ENCODE assay signal across 8 cellular contexts in genomic region chr7:32958046-32959025, GRCh38. TPM values are rescaled to one million over a fixed set of nuclear protein-coding genes. Genes with fewer than 3 reads are reported as not detected.
A peak's percentile ranks its signal among the peaks of the same experiment; 100 is the strongest.
DNase-seq lines count a peak whose midpoint lies in the region; ATAC-seq and TF ChIP-seq lines count a peak whose summit lies in the region.

No MANE protein-coding gene starts in this region.

- intact Hi-C loops in esophagus squamous epithelium (cut with DNase I), result no loop called here

- H3K27me3 ChIP-seq in esophagus squamous epithelium, result peaks cover 0 to 8% (median 0%) of the 10 kb centered on the region in 4 donors

- WGBS in esophagus squamous epithelium, 2 donors, result 23 to 26% methylated on average over 14 to 15 of the region's 26 CpGs

- H3K4me1 Mint-ChIP-seq in activated T-cell treated with anti-CD3 and anti-CD28 coated beads, Interleukin-2, amount 50 U/mL, for 4 hours (ENCODE audit: low read depth), result peaks cover 3% of the 10 kb centered on the region
- H3K4me1 Mint-ChIP-seq in naive thymus-derived CD8-positive, alpha-beta T cell, result peaks cover 3 to 7% (median 4%) of the 10 kb centered on the region in 4 donors

- H3K36me3 ChIP-seq in esophagus squamous epithelium, result no peaks in the 10 kb centered on the region

- peak overlapping the region in 1 of 10 donors; percentile 57 for H3K27ac Mint-ChIP-seq in naive thymus-derived CD8-positive, alpha-beta T cell

- peak overlapping the region; percentile 90 to 96 (median 96) for H3K27ac ChIP-seq in esophagus squamous epithelium

- no peaks in the 10 kb centered on the region for H3K36me3 Mint-ChIP-seq in activated T-cell treated with anti-CD3 and anti-CD28 coated beads, Interleukin-2, amount 50 U/mL, for 4 hours (ENCODE audit: insufficient read depth)
- H3K36me3 Mint-ChIP-seq in naive thymus-derived CD8-positive, alpha-beta T cell, result peaks cover 0 to 5% (median 3%) of the 10 kb centered on the region in 3 donors

- H3K4me1 ChIP-seq in esophagus squamous epithelium, result peaks cover 0 to 37% (median 6%) of the 10 kb centered on the region in 3 donors

- ATAC-seq in activated T-cell treated with anti-CD3 and anti-CD28 coated beads, Interleukin-2, amount 50 U/mL, for 4 hours, result peak in 1 of 2 donors; percentile 29
- ATAC-seq in naive thymus-derived CD8-positive, alpha-beta T cell, result no peak
- no peak for ATAC-seq in GM21360 (IDR thresholded peaks at IDR 0.05; ENCODE audit: unreplicated experiment)

- peaks cover 51% of the 10 kb centered on the region for H3K27me3 Mint-ChIP-seq in activated T-cell treated with anti-CD3 and anti-CD28 coated beads, Interleukin-2, amount 50 U/mL, for 4 hours (ENCODE audit: low read depth)
- H3K27me3 Mint-ChIP-seq in naive thymus-derived CD8-positive, alpha-beta T cell, result peaks cover 20 to 48% (median 34%) of the 10 kb centered on the region in 5 donors

- peak overlapping the region; percentile 78 to 99 (median 94) for H3K4me3 ChIP-seq in esophagus squamous epithelium

- TF ChIP-seq POLR2A in esophagus squamous epithelium (IDR thresholded peaks at IDR 0.05), result peak in 1 of 4 donors; percentile 22

- H3K4me3 Mint-ChIP-seq in activated T-cell treated with anti-CD3 and anti-CD28 coated beads, Interleukin-2, amount 50 U/mL, for 4 hours, result peak overlapping the region; percentile 77
- H3K4me3 Mint-ChIP-seq in naive thymus-derived CD8-positive, alpha-beta T cell, result peak overlapping the region; percentile 56 to 87 (median 81)

- H3K9me3 Mint-ChIP-seq in activated T-cell treated with anti-CD3 and anti-CD28 coated beads, Interleukin-2, amount 50 U/mL, for 4 hours, result no peaks in the 10 kb centered on the region
- no peaks in the 10 kb centered on the region for H3K9me3 Mint-ChIP-seq in naive thymus-derived CD8-positive, alpha-beta T cell

- TF ChIP-seq CTCF in esophagus squamous epithelium (IDR thresholded peaks at IDR 0.05), result no peak

- DNase-seq in activated T-cell treated with anti-CD3 and anti-CD28 coated beads, Interleukin-2, amount 50 U/mL, for 4 hours, result no peak
- no peak for DNase-seq in activated T-cell treated with anti-CD3 and anti-CD28 coated beads, Interleukin-2, amount 50 U/mL, for 1 hour
- peak; percentile 79 for DNase-seq in SK-MEL-5 (ENCODE audit: low read depth, low spot score)
- DNase-seq in esophagus squamous epithelium (lab: John Stamatoyannopoulos, UW), result no peak
- no peak for DNase-seq in naive thymus-derived CD8-positive, alpha-beta T cell
- no peak for DNase-seq in central memory CD4-positive, alpha-beta T cell
- DNase-seq in DMS114 treated with DMSO at 0.1 percent for 48 hours (lab: John Stamatoyannopoulos, UW; ENCODE audit: unreplicated experiment), result no peak

- POLR2A ChIA-PET in naive thymus-derived CD8-positive, alpha-beta T cell (lab: Charles Lee), result no interaction called here

- in situ Hi-C loops in SK-MEL-5 (cut with HindIII; ENCODE audit: low pct_unique_long_range_greater_than_20kb, low sequenced_read_pairs), result no loop called here

- no peaks in the 10 kb centered on the region for H3K9me3 ChIP-seq in esophagus squamous epithelium

RNA-seq across cellular contexts. Expression of gene FKBP9, which starts 1.1 kb away (rescaled TPM):
- under 1 TPM; 0.48 to 0.79 (median 0.58) TPM for total RNA-seq in activated T-cell treated with anti-CD3 and anti-CD28 coated beads, Interleukin-2, amount 50 U/mL, for 4 hours
- 178 and 191 TPM in 2 replicates for total RNA-seq in SK-MEL-5 (2014; rRNA removed; shearing (Covaris generic))
- 231 and 250 TPM in 2 replicates for polyA plus RNA-seq in SK-MEL-5 (2015; cell fraction: cytosol; rRNA removed)
- polyA plus RNA-seq in SK-MEL-5 (2015; cell fraction: nucleus; rRNA removed), result 62.7 and 81.5 TPM in 2 replicates
- total RNA-seq in esophagus squamous epithelium, result 10 to 100 TPM; 47.8 to 82.6 (median 75.8) TPM
- total RNA-seq in naive thymus-derived CD8-positive, alpha-beta T cell, result not detected
- under 1 TPM in 1 of 3 donors, not detected in 2; 0.06 TPM for polyA plus RNA-seq in naive thymus-derived CD8-positive, alpha-beta T cell

Comparison
In these comparisons a context has a peak if more than half of its experiments do, and no peak if none do; other contexts are left out.
1. RNA of gene FKBP9, which starts 1.1 kb away (total RNA-seq): 178 to 191 TPM in SK-MEL-5 and 47.8 to 82.6 TPM in esophagus squamous epithelium; 0.48 to 0.79 TPM in activated T-cell treated with anti-CD3 and anti-CD28 coated beads, Interleukin-2, amount 50 U/mL, for 4 hours and not detected in naive thymus-derived CD8-positive, alpha-beta T cell; every median in the first group is over 10 times any median in the second.